18 cellular contexts compared by ENCODE assay signal in genomic region chr1:64948216-64948615, GRCh38. TPM values are rescaled to one million over a fixed set of nuclear protein-coding genes. Genes with fewer than 3 reads are reported as not detected.
DNase-seq lines count a peak whose midpoint lies in the region; ATAC-seq and TF ChIP-seq lines count a peak whose summit lies in the region.
"Had no signal": no experiment of that assay in that cellular context is flagged by ENCODE, and none has a peak within 500 bp of the region (broad histone marks: within the 10 kb centered on the region; RNA-seq: fewer than 3 reads in every experiment).

No MANE protein-coding gene starts in this region.

- H3K4me2 ChIP-seq in PC-9 = peak overlapping the region; percentile 34

- TF ChIP-seq CTCF in PC-9 (conservative IDR thresholded peaks at IDR 0.05) (no peak), WTC11 (IDR thresholded peaks at IDR 0.05) (no peak)

- H3K27me3 ChIP-seq in PC-9 (ENCODE audit: insufficient read depth, low read depth) = no peaks in the 10 kb centered on the region
- H3K27me3 ChIP-seq: transverse colon had no signal

- peak overlapping the region; percentile 98 for H3K27ac ChIP-seq in PC-9
- H3K27ac ChIP-seq in caudate nucleus (ENCODE audit: low read depth, low read length) = no peak overlapping the region
- H3K27ac ChIP-seq: coronary artery, transverse colon had no signal

- peaks cover 87% of the 10 kb centered on the region for H3K79me2 ChIP-seq in PC-9 (ENCODE audit: low read depth)

- H3F3A ChIP-seq in PC-9 (ENCODE audit: insufficient read depth, low read depth) = peaks cover 16% of the 10 kb centered on the region

- peaks cover 49% of the 10 kb centered on the region for H3K4me1 ChIP-seq in PC-9 (replicated peaks; ENCODE audit: insufficient read depth)

- H3K27ac Mint-ChIP-seq in activated naive CD4-positive, alpha-beta T cell treated with anti-CD3 and anti-CD28 coated beads for 36 hours = peak overlapping the region; percentile 94
- peak overlapping the region in 1 of 2 donors; percentile 85 for H3K27ac Mint-ChIP-seq in effector memory CD8-positive, alpha-beta T cell
- H3K27ac Mint-ChIP-seq in stimulated activated naive B cell treated with anti-CD40 and anti-IgM and Interleukin-4, amounts not matched to agents 10 μg/mL and 1 μg/mL and 100 μg/mL, for 72 hours = peak overlapping the region; percentile 27
- no peak overlapping the region for H3K27ac Mint-ChIP-seq in WTC11
- H3K27ac Mint-ChIP-seq: T-helper 1 cell treated with Interleukin-12 subunit alpha and Interleukin-12 subunit beta and Interleukin-4 antibody, amounts not matched to agents 30 μg/mL and 1 μg/mL, for 36 hours had no signal

- no peaks in the 10 kb centered on the region for H3K27me3 Mint-ChIP-seq in activated naive CD4-positive, alpha-beta T cell treated with anti-CD3 and anti-CD28 coated beads for 36 hours (ENCODE audit: low read depth)
- H3K27me3 Mint-ChIP-seq in effector memory CD8-positive, alpha-beta T cell = no peaks in the 10 kb centered on the region
- no peaks in the 10 kb centered on the region for H3K27me3 Mint-ChIP-seq in stimulated activated naive B cell treated with anti-CD40 and anti-IgM and Interleukin-4, amounts not matched to agents 10 μg/mL and 1 μg/mL and 100 μg/mL, for 72 hours
- no peaks in the 10 kb centered on the region for H3K27me3 Mint-ChIP-seq in WTC11 (ENCODE audit: low read depth)

- H3K4me1 Mint-ChIP-seq in activated naive CD4-positive, alpha-beta T cell treated with anti-CD3 and anti-CD28 coated beads for 36 hours (ENCODE audit: low read depth) = peaks cover 76% of the 10 kb centered on the region
- H3K4me1 Mint-ChIP-seq in effector memory CD8-positive, alpha-beta T cell (ENCODE audit: low read depth in 2 of 2) = peaks cover 57 to 74% of the 10 kb centered on the region in 2 donors
- H3K4me1 Mint-ChIP-seq in stimulated activated naive B cell treated with anti-CD40 and anti-IgM and Interleukin-4, amounts not matched to agents 10 μg/mL and 1 μg/mL and 100 μg/mL, for 72 hours = peaks cover 47 to 78% of the 10 kb centered on the region in 2 donors
- H3K4me1 Mint-ChIP-seq in WTC11 = peaks cover 21% of the 10 kb centered on the region

- POLR2A ChIA-PET in PC-9 (lab: Charles Lee; ENCODE audit: unreplicated experiment) = interaction anchor here (0.6 to 0.7 kb wide), 3 partner anchors 13 to 469 kb away, joined by 3 to 4 read pairs (median 3); no protein-coding TSS in a partner anchor
- POLR2A ChIA-PET in WTC11 (lab: Charles Lee) = no interaction called here

- no peak for DNase-seq in activated naive CD4-positive, alpha-beta T cell treated with anti-CD3 and anti-CD28 coated beads for 36 hours
- no peak for DNase-seq in activated naive CD4-positive, alpha-beta T cell treated with anti-CD3 and anti-CD28 coated beads, Interleukin-2, amount 50 U/mL, for 16 hours
- no peak for DNase-seq in PC-9
- no peak for DNase-seq in effector memory CD8-positive, alpha-beta T cell
- no peak for DNase-seq in stimulated activated naive B cell treated with anti-CD40 and anti-IgM and Interleukin-4, amounts not matched to agents 10 μg/mL and 1 μg/mL and 100 μg/mL, for 72 hours
- DNase-seq in dedifferentiated amniotic fluid mesenchymal stem cell (ENCODE audit: extremely low spot score) = no peak
- no peak for DNase-seq in WTC11 (ENCODE audit: low spot score)
- DNase-seq in caudate nucleus (lab: John Stamatoyannopoulos, UW) = no peak
- DNase-seq: activated CD4-positive, CD25-positive, alpha-beta regulatory T cell; activated gamma-delta T cell; foreskin fibroblast; IMR-90; NCI-H2081; NCI-H510A; transverse colon had no signal

- H3K4me3 Mint-ChIP-seq in activated naive CD4-positive, alpha-beta T cell treated with anti-CD3 and anti-CD28 coated beads for 36 hours = no peak overlapping the region
- peak overlapping the region; percentile 0 to 57 for H3K4me3 Mint-ChIP-seq in effector memory CD8-positive, alpha-beta T cell
- no peak overlapping the region for H3K4me3 Mint-ChIP-seq in stimulated activated naive B cell treated with anti-CD40 and anti-IgM and Interleukin-4, amounts not matched to agents 10 μg/mL and 1 μg/mL and 100 μg/mL, for 72 hours
- no peak overlapping the region for H3K4me3 Mint-ChIP-seq in WTC11
- H3K4me3 Mint-ChIP-seq: T-helper 1 cell treated with Interleukin-12 subunit alpha and Interleukin-12 subunit beta and Interleukin-4 antibody, amounts not matched to agents 30 μg/mL and 1 μg/mL, for 36 hours had no signal

- H3K36me3 Mint-ChIP-seq in activated naive CD4-positive, alpha-beta T cell treated with anti-CD3 and anti-CD28 coated beads for 36 hours (ENCODE audit: low read depth) = no peaks in the 10 kb centered on the region
- peaks cover 35% of the 10 kb centered on the region for H3K36me3 Mint-ChIP-seq in effector memory CD8-positive, alpha-beta T cell (ENCODE audit: insufficient read depth)
- H3K36me3 Mint-ChIP-seq in stimulated activated naive B cell treated with anti-CD40 and anti-IgM and Interleukin-4, amounts not matched to agents 10 μg/mL and 1 μg/mL and 100 μg/mL, for 72 hours = peaks cover 0 to 5% of the 10 kb centered on the region in 2 donors
- no peaks in the 10 kb centered on the region for H3K36me3 Mint-ChIP-seq in WTC11

- no peak for ATAC-seq in effector memory CD8-positive, alpha-beta T cell (replicated peaks)
- peak; percentile 32 to 48 for ATAC-seq in stimulated activated naive B cell treated with anti-CD40 and anti-IgM and Interleukin-4, amounts not matched to agents 10 μg/mL and 1 μg/mL and 100 μg/mL, for 72 hours (replicated peaks)
- no peak for ATAC-seq in WTC11
- ATAC-seq: Right ventricle myocardium inferior had no signal

- no peaks in the 10 kb centered on the region for H3K9me3 ChIP-seq in PC-9 (ENCODE audit: insufficient read depth, low read depth)
- H3K9me3 ChIP-seq: transverse colon had no signal

- no TSS peak for BruUV-seq in PC-9 (replicated peaks; lab: Mats Ljungman, UMichigan)

- H3K4me3 ChIP-seq in PC-9 = no peak overlapping the region
- H3K4me3 ChIP-seq: coronary artery, transverse colon had no signal

- H4K20me1 ChIP-seq in PC-9 (ENCODE audit: insufficient read depth) = no peaks in the 10 kb centered on the region

- H3K9me2 ChIP-seq in PC-9 (ENCODE audit: insufficient read depth) = no peaks in the 10 kb centered on the region

- CTCF ChIA-PET in activated naive CD4-positive, alpha-beta T cell treated with anti-CD3 and anti-CD28 coated beads for 36 hours (lab: Charles Lee) = interaction anchor here (1.2 kb wide), 1 partner anchor 73 kb away, joined by 3 read pairs; no protein-coding TSS in a partner anchor
- CTCF ChIA-PET in PC-9 (lab: Charles Lee) = no interaction called here
- CTCF ChIA-PET in WTC11 (lab: Charles Lee) = no interaction called here

- no peak overlapping the region for H2AFZ ChIP-seq in PC-9

- intact Hi-C loops in activated naive CD4-positive, alpha-beta T cell treated with anti-CD3 and anti-CD28 coated beads for 36 hours (cut with micrococcal nuclease) = no loop called here
- intact Hi-C loops in PC-9 (cut with micrococcal nuclease; ENCODE audit: unreplicated experiment) = no loop called here

- no peaks in the 10 kb centered on the region for H3K9me3 Mint-ChIP-seq in activated naive CD4-positive, alpha-beta T cell treated with anti-CD3 and anti-CD28 coated beads for 36 hours
- H3K9me3 Mint-ChIP-seq in effector memory CD8-positive, alpha-beta T cell = no peaks in the 10 kb centered on the region
- H3K9me3 Mint-ChIP-seq in stimulated activated naive B cell treated with anti-CD40 and anti-IgM and Interleukin-4, amounts not matched to agents 10 μg/mL and 1 μg/mL and 100 μg/mL, for 72 hours = no peaks in the 10 kb centered on the region
- H3K9me3 Mint-ChIP-seq in WTC11 = no peaks in the 10 kb centered on the region
- H3K9me3 Mint-ChIP-seq: T-helper 1 cell treated with Interleukin-12 subunit alpha and Interleukin-12 subunit beta and Interleukin-4 antibody, amounts not matched to agents 30 μg/mL and 1 μg/mL, for 36 hours had no signal

- H3K36me3 ChIP-seq in PC-9 (ENCODE audit: low read depth) = no peaks in the 10 kb centered on the region
- H3K36me3 ChIP-seq: transverse colon had no signal

TF ChIP-seq in WTC11, 78 proteins besides CTCF, POLR2A, EP300 and RAD21 (continues in another document):
- TF ChIP-seq FOXK1 (CRISPR knock-in tag; IDR thresholded peaks at IDR 0.05) (no peak), ATF6 (CRISPR knock-in tag; IDR thresholded peaks at IDR 0.05) (no peak), E2F5 (CRISPR knock-in tag; IDR thresholded peaks at IDR 0.05) (no peak), NR3C1 (CRISPR knock-in tag; conservative IDR thresholded peaks at IDR 0.05; ENCODE audit: low read depth) (no peak), SMAD3 (CRISPR knock-in tag; IDR thresholded peaks at IDR 0.05; ENCODE audit: borderline replicate concordance) (no peak), CREB1 (CRISPR knock-in tag; IDR thresholded peaks at IDR 0.05) (no peak)

RNA-seq across cellular contexts. Expression of gene JAK1, which starts 18.1 kb away (rescaled TPM):
- total RNA-seq in activated naive CD4-positive, alpha-beta T cell treated with anti-CD3 and anti-CD28 coated beads for 36 hours = 100 to 1,000 TPM; 139 to 140 TPM
- 88.5 and 97.9 TPM in 2 replicates for total RNA-seq in PC-9 (2021)
- total RNA-seq in WTC11 (2021) = 21.1 to 28.2 TPM (median 27.8 TPM) in 3 replicates

Comparison
In these comparisons a context has a peak if more than half of its experiments do, and no peak if none do; other contexts are left out.
1. H3K4me3 Mint-ChIP-seq: peak in effector memory CD8-positive, alpha-beta T cell (2 of 2); none in activated naive CD4-positive, alpha-beta T cell treated with anti-CD3 and anti-CD28 coated beads for 36 hours (single experiment), stimulated activated naive B cell treated with anti-CD40 and anti-IgM and Interleukin-4, amounts not matched to agents 10 μg/mL and 1 μg/mL and 100 μg/mL, for 72 hours (0 of 2) and WTC11 (single experiment).
2. ATAC-seq: peak in stimulated activated naive B cell treated with anti-CD40 and anti-IgM and Interleukin-4, amounts not matched to agents 10 μg/mL and 1 μg/mL and 100 μg/mL, for 72 hours (2 of 2); none in effector memory CD8-positive, alpha-beta T cell (single experiment) and WTC11 (single experiment).